24 cellular contexts compared by ENCODE assay signal in genomic region chr5:74173260-74173659, GRCh38.
DNase-seq lines count a peak whose midpoint lies in the region; ATAC-seq, FAIRE-seq and TF ChIP-seq lines count a peak whose summit lies in the region.
"Had no signal": no experiment of that assay in that cellular context is flagged by ENCODE, and none has a peak within 500 bp of the region (broad histone marks: within the 10 kb centered on the region; RNA-seq: fewer than 3 reads in every experiment).

No MANE protein-coding gene starts in this region.

- no peak overlapping the region for H3K9ac ChIP-seq in endodermal cell (ENCODE audit: extremely low read depth, low read length, poor library complexity, severe bottlenecking)
- H3K9ac ChIP-seq in neuronal stem cell (ENCODE audit: low read depth, low read length, poor library complexity): no peak overlapping the region

- H3K9me3 Mint-ChIP-seq in endodermal cell: no peaks in the 10 kb centered on the region
- H3K9me3 Mint-ChIP-seq: activated CD4-positive, alpha-beta memory T cell treated with anti-CD3 and anti-CD28 coated beads, Interleukin-2, amount 10 ng/mL, durations not matched to agents 7 days and 5 days; activated naive CD4-positive, alpha-beta T cell treated with anti-CD3 and anti-CD28 coated beads, Interleukin-2, amount 50 U/mL, for 24 hours; activated T-helper 17 cell treated with anti-CD3 and anti-CD28 coated beads, Interleukin-2, amount 50 U/mL, for 72 hours; mesothelial cell of epicardium; naive thymus-derived CD4-positive, alpha-beta T cell; stimulated activated naive CD8-positive, alpha-beta T cell treated with anti-CD3 and anti-CD28 coated beads, Interleukin-15, amount 100 ng/mL, for 72 hours had no signal

- no peak overlapping the region for H3K27ac Mint-ChIP-seq in endodermal cell
- H3K27ac Mint-ChIP-seq: activated CD4-positive, alpha-beta memory T cell treated with anti-CD3 and anti-CD28 coated beads, Interleukin-2, amount 10 ng/mL, durations not matched to agents 7 days and 5 days; activated naive CD4-positive, alpha-beta T cell treated with anti-CD3 and anti-CD28 coated beads, Interleukin-2, amount 50 U/mL, for 24 hours; activated T-helper 17 cell treated with anti-CD3 and anti-CD28 coated beads, Interleukin-2, amount 50 U/mL, for 72 hours; mesothelial cell of epicardium; naive thymus-derived CD4-positive, alpha-beta T cell; stimulated activated naive CD8-positive, alpha-beta T cell treated with anti-CD3 and anti-CD28 coated beads, Interleukin-15, amount 100 ng/mL, for 72 hours had no signal

- H3K4me1 ChIP-seq in endodermal cell (ENCODE audit: control insufficient read depth, insufficient read depth, low read length) (no peaks in the 10 kb centered on the region), neuronal stem cell (ENCODE audit: control insufficient read depth in 2 of 2, insufficient read depth in 1 of 2, low read depth in 1 of 2, low read length in 2 of 2) (peaks cover 4 to 10% of the 10 kb centered on the region in 2 donors), suprapubic skin (no peaks in the 10 kb centered on the region)
- H3K4me1 ChIP-seq: Caco-2, left ventricle myocardium inferior, thyroid gland had no signal

- H2BK12ac ChIP-seq in neuronal stem cell (ENCODE audit: low read length): no peak overlapping the region

- H3K14ac ChIP-seq in neuronal stem cell (ENCODE audit: low read length): no peak overlapping the region

- H3K4me1 Mint-ChIP-seq in endodermal cell: peaks cover 7% of the 10 kb centered on the region
- H3K4me1 Mint-ChIP-seq: activated CD4-positive, alpha-beta memory T cell treated with anti-CD3 and anti-CD28 coated beads, Interleukin-2, amount 10 ng/mL, durations not matched to agents 7 days and 5 days; activated naive CD4-positive, alpha-beta T cell treated with anti-CD3 and anti-CD28 coated beads, Interleukin-2, amount 50 U/mL, for 24 hours; activated T-helper 17 cell treated with anti-CD3 and anti-CD28 coated beads, Interleukin-2, amount 50 U/mL, for 72 hours; naive thymus-derived CD4-positive, alpha-beta T cell; stimulated activated naive CD8-positive, alpha-beta T cell treated with anti-CD3 and anti-CD28 coated beads, Interleukin-15, amount 100 ng/mL, for 72 hours had no signal

- no peaks in the 10 kb centered on the region for H3K36me3 Mint-ChIP-seq in endodermal cell (ENCODE audit: low read depth)
- H3K36me3 Mint-ChIP-seq: activated naive CD4-positive, alpha-beta T cell treated with anti-CD3 and anti-CD28 coated beads, Interleukin-2, amount 50 U/mL, for 24 hours; mesothelial cell of epicardium had no signal

- 47 to 77% methylated on average over 4 to 6 of the region's 6 CpGs for WGBS in endodermal cell (ENCODE audit: insufficient coverage in 1 of 2, insufficient read length in 1 of 2), 2 experiments
- WGBS in neuronal stem cell (ENCODE audit: extremely low coverage in 2 of 2, insufficient read length in 2 of 2, insufficient replicate concordance in 1 of 2), 2 donors: no CpG with 5 or more reads among the region's 6 CpGs
- whole genome bisulfite sequencing in suprapubic skin: 81% methylated on average over 6 of the region's 6 CpGs

- TF ChIP-seq CTCF in endodermal cell (conservative IDR thresholded peaks at IDR 0.05): no peak
- no peak for TF ChIP-seq CTCF in suprapubic skin (IDR thresholded peaks at IDR 0.05)

- no peak overlapping the region for H3K4me3 Mint-ChIP-seq in endodermal cell
- H3K4me3 Mint-ChIP-seq: activated CD4-positive, alpha-beta memory T cell treated with anti-CD3 and anti-CD28 coated beads, Interleukin-2, amount 10 ng/mL, durations not matched to agents 7 days and 5 days; activated naive CD4-positive, alpha-beta T cell treated with anti-CD3 and anti-CD28 coated beads, Interleukin-2, amount 50 U/mL, for 24 hours; activated T-helper 17 cell treated with anti-CD3 and anti-CD28 coated beads, Interleukin-2, amount 50 U/mL, for 72 hours; mesothelial cell of epicardium; naive thymus-derived CD4-positive, alpha-beta T cell; stimulated activated naive CD8-positive, alpha-beta T cell treated with anti-CD3 and anti-CD28 coated beads, Interleukin-15, amount 100 ng/mL, for 72 hours had no signal

- no peak for TF ChIP-seq POLR2A in suprapubic skin (IDR thresholded peaks at IDR 0.05)

- no peak for FAIRE-seq in HTR-8/SVneo (lab: Jason Lieb, UNC)

- no peak overlapping the region for H3K23ac ChIP-seq in neuronal stem cell (ENCODE audit: low read depth, low read length, poor library complexity)

- H4K91ac ChIP-seq in neuronal stem cell (ENCODE audit: low read depth, low read length, poor library complexity): no peak overlapping the region

- H3K4me3 ChIP-seq in endodermal cell (ENCODE audit: low read length) (no peak overlapping the region), neuronal stem cell (ENCODE audit: low read length in 2 of 2) (no peak overlapping the region), suprapubic skin (no peak overlapping the region)
- H3K4me3 ChIP-seq: esophagus muscularis mucosa, left ventricle myocardium inferior, thyroid gland had no signal

- DNase-seq in DMS79 treated with DMSO at 0.1 percent for 48 hours (lab: John Stamatoyannopoulos, UW) (peak; percentile 77), NCI-H2107 (lab: John Stamatoyannopoulos, UW) (peak; percentile 18), endodermal cell (peak; percentile 62), neuronal stem cell (ENCODE audit: low spot score) (no peak), suprapubic skin (ENCODE audit: low spot score in 2 of 2) (no peak), HTR-8/SVneo (ENCODE audit: insufficient read length, low spot score) (no peak)
- DNase-seq: activated CD4-positive, alpha-beta memory T cell treated with anti-CD3 and anti-CD28 coated beads, Interleukin-2, amount 10 ng/mL, durations not matched to agents 7 days and 5 days; activated CD4-positive, CD25-positive, alpha-beta regulatory T cell treated with anti-CD3 and anti-CD28 coated beads, Interleukin-2, amount 50 U/mL, for 72 hours; Caco-2; caudate nucleus; foreskin melanocyte; left ventricle myocardium inferior; naive thymus-derived CD4-positive, alpha-beta T cell; NCI-H2081; OCI-M1; stimulated activated CD8-positive, alpha-beta memory T cell treated with anti-CD3 and anti-CD28 coated beads, Interleukin-4, amount 100 ng/mL, for 48 hours; stimulated activated naive CD8-positive, alpha-beta T cell treated with anti-CD3 and anti-CD28 coated beads, Interleukin-15, amount 100 ng/mL, for 72 hours; thyroid gland had no signal

- no peak overlapping the region for H4K8ac ChIP-seq in neuronal stem cell (ENCODE audit: low read depth, low read length)

- no peak overlapping the region for H2BK15ac ChIP-seq in neuronal stem cell (ENCODE audit: low read length)

- no peak overlapping the region for H3K4ac ChIP-seq in neuronal stem cell (ENCODE audit: low read length)

- H3K27me3 ChIP-seq in endodermal cell (ENCODE audit: control insufficient read depth, insufficient read depth, low read length, poor library complexity, severe bottlenecking): peaks cover under 1% of the 10 kb centered on the region
- no peaks in the 10 kb centered on the region for H3K27me3 ChIP-seq in neuronal stem cell (ENCODE audit: control insufficient read depth in 3 of 3, insufficient read depth in 3 of 3, low read depth in 1 of 3, low read length in 3 of 3)
- H3K27me3 ChIP-seq in suprapubic skin: no peaks in the 10 kb centered on the region
- H3K27me3 ChIP-seq: esophagus muscularis mucosa, thyroid gland had no signal

- H3K9me3 ChIP-seq in endodermal cell (ENCODE audit: control insufficient read depth, low read length) (no peaks in the 10 kb centered on the region), neuronal stem cell (replicated peaks in 1 of 2; ENCODE audit: control insufficient read depth in 2 of 2, insufficient read depth in 1 of 2, low read depth in 1 of 2, low read length in 2 of 2) (no peaks in the 10 kb centered on the region), suprapubic skin (no peaks in the 10 kb centered on the region)
- H3K9me3 ChIP-seq: Caco-2, esophagus muscularis mucosa, left ventricle myocardium inferior, thyroid gland had no signal

- H3K36me3 ChIP-seq in endodermal cell (ENCODE audit: control insufficient read depth, insufficient read depth, low read length): no peaks in the 10 kb centered on the region
- H3K36me3 ChIP-seq in neuronal stem cell (replicated peaks in 1 of 2; ENCODE audit: control insufficient read depth in 2 of 2, insufficient read depth in 2 of 2, low read length in 2 of 2): no peaks in the 10 kb centered on the region
- no peaks in the 10 kb centered on the region for H3K36me3 ChIP-seq in suprapubic skin
- H3K36me3 ChIP-seq: esophagus muscularis mucosa, left ventricle myocardium inferior, thyroid gland had no signal

- no peak overlapping the region for H2AK5ac ChIP-seq in neuronal stem cell (ENCODE audit: low read depth, low read length)

- peak overlapping the region; percentile 67 for H2AFZ ChIP-seq in neuronal stem cell (ENCODE audit: low read length)

- H3K79me1 ChIP-seq in neuronal stem cell (ENCODE audit: low read depth, low read length): no peaks in the 10 kb centered on the region

- no peak overlapping the region for H3K18ac ChIP-seq in neuronal stem cell (ENCODE audit: low read length)

- no peak overlapping the region for H3K4me2 ChIP-seq in neuronal stem cell (ENCODE audit: insufficient read depth, low read length, poor library complexity, severe bottlenecking)

- H2BK5ac ChIP-seq in neuronal stem cell (ENCODE audit: low read length): no peak overlapping the region

- no peak for ATAC-seq in HG02678 (IDR thresholded peaks at IDR 0.05; ENCODE audit: unreplicated experiment)
- ATAC-seq: activated T-helper 17 cell treated with anti-CD3 and anti-CD28 coated beads, Interleukin-2, amount 50 U/mL, for 72 hours; naive thymus-derived CD4-positive, alpha-beta T cell; stimulated activated naive CD8-positive, alpha-beta T cell treated with anti-CD3 and anti-CD28 coated beads, Interleukin-15, amount 100 ng/mL, for 72 hours had no signal

- peaks cover 1% of the 10 kb centered on the region for H3K27me3 Mint-ChIP-seq in endodermal cell (ENCODE audit: insufficient read depth)

- TF ChIP-seq EP300 in suprapubic skin (IDR thresholded peaks at IDR 0.05): no peak

- H3K27ac ChIP-seq in endodermal cell (ENCODE audit: low read depth, low read length) (peak overlapping the region; percentile 89), neuronal stem cell (replicated peaks; ENCODE audit: low read length) (peak overlapping the region; percentile 6), suprapubic skin (no peak overlapping the region)
- H3K27ac ChIP-seq: C4-2B, esophagus muscularis mucosa, left ventricle myocardium inferior, thyroid gland had no signal

- no peak overlapping the region for H2BK120ac ChIP-seq in neuronal stem cell (ENCODE audit: low read depth, low read length)

Comparison
In these comparisons a context has a peak if more than half of its experiments do, and no peak if none do; other contexts are left out.
1. DNase-seq: peak in DMS79 treated with DMSO at 0.1 percent for 48 hours (single experiment), NCI-H2107 (single experiment) and endodermal cell (single experiment); none in neuronal stem cell (single experiment), suprapubic skin (0 of 2) and HTR-8/SVneo (single experiment).